8 cellular contexts compared by ENCODE assay signal in genomic region chr6:79630883-79631799, GRCh38. TPM values are rescaled to one million over a fixed set of nuclear protein-coding genes. Genes with fewer than 3 reads are reported as not detected.
DNase-seq lines count a peak whose midpoint lies in the region; ATAC-seq, FAIRE-seq and TF ChIP-seq lines count a peak whose summit lies in the region.

SH3BGRL2 (plus strand) TSS chr6:79631329; CDS start chr6:79631462, 133 bp downstream.

- RAD21 ChIA-PET in GM12878 (lab: Charles Lee; ENCODE audit: unreplicated experiment): no interaction called here

- DNase-seq in C1 segment of cervical spinal cord (lab: John Stamatoyannopoulos, UW) (peak in 13 of 14 donors; percentile 9 to 89 (median 42)), HUDEP-2 (lab: John Stamatoyannopoulos, UW; ENCODE audit: unreplicated experiment in 76 of 76) (peak in 45 of 76 experiments; percentile 6 to 65 (median 32)), RPMI7951 (ENCODE audit: low read depth) (peak; percentile 43), GM12878 (ENCODE audit: low read depth, low spot score) (no peak), right cardiac atrium (peak; percentile 79 to 88 (median 87))
- no peak for DNase-seq in activated effector memory CD4-positive, alpha-beta T cell treated with Interleukin-2 at 50 U/mL for 16 hours

- TF ChIP-seq POLR2A in GM12878 (IDR thresholded peaks at IDR 0.05; ENCODE audit: low read depth, low read length): no peak

- in situ Hi-C loops in GM12878 (cut with MboI): no loop called here

- H2AFZ ChIP-seq in GM12878 (ENCODE audit: control insufficient read depth, low read depth, low read length) (peak within 1 kb of the TSS; percentile 75), parathyroid adenoma (peak within 1 kb of the TSS; percentile 94)

- H3K4me2 ChIP-seq in GM12878 (ENCODE audit: control insufficient read depth, insufficient read depth) (peak within 1 kb of the TSS; percentile 72), parathyroid adenoma (ENCODE audit: low read length) (peak within 1 kb of the TSS; percentile 81)

- no peak for TF ChIP-seq EP300 in GM12878 (IDR thresholded peaks at IDR 0.05; ENCODE audit: borderline replicate concordance in 1 of 2, control insufficient read depth in 1 of 2, low read depth in 2 of 2, low read length in 2 of 2)

- no TSS peak for BruUV-seq in GM12878 (replicated peaks; lab: Mats Ljungman, UMichigan)

- H3K4me3 ChIP-seq in GM12878 (peak within 1 kb of the TSS; percentile 42), right cardiac atrium (ENCODE audit: low read length) (peak within 1 kb of the TSS; percentile 83), parathyroid adenoma (ENCODE audit: low read depth, low read length) (peak within 1 kb of the TSS; percentile 69)

- no peaks in the 10 kb centered on the region for H4K20me1 ChIP-seq in GM12878 (ENCODE audit: control insufficient read depth, insufficient read depth)

- POLR2A ChIA-PET in GM12878 (lab: Charles Lee): no interaction called here

- H3K36me3 ChIP-seq in GM12878 (ENCODE audit: control insufficient read depth in 2 of 2, insufficient read depth in 2 of 2, low read length in 1 of 2) (no peaks in the 10 kb centered on the region), parathyroid adenoma (ENCODE audit: control insufficient read depth, insufficient read depth, low read length) (no peaks in the 10 kb centered on the region)

- TF ChIP-seq CTCF in GM12878 (IDR thresholded peaks at IDR 0.05 in 2 of 3, conservative IDR thresholded peaks at IDR 0.05 in 1 of 3; ENCODE audit: control insufficient read depth in 2 of 3, extremely low read depth in 1 of 3, insufficient read depth in 1 of 3, low read depth in 3 of 3, low read length in 3 of 3): no peak
- no peak for TF ChIP-seq CTCF in parathyroid adenoma (IDR thresholded peaks at IDR 0.05)

- H3K9me3 ChIP-seq in GM12878 (replicated peaks; ENCODE audit: control insufficient read depth, insufficient read depth, low read length): no peaks in the 10 kb centered on the region
- H3K9me3 ChIP-seq in right cardiac atrium (ENCODE audit: control insufficient read depth, low read length): no peaks in the 10 kb centered on the region
- H3K9me3 ChIP-seq in parathyroid adenoma (ENCODE audit: control insufficient read depth, low read length): no peaks in the 10 kb centered on the region

- H3K27ac ChIP-seq in GM12878 (ENCODE audit: control insufficient read depth, insufficient read depth) (no peak within 1 kb of the TSS), right cardiac atrium (ENCODE audit: low read length) (peak within 1 kb of the TSS; percentile 46), parathyroid adenoma (peak within 1 kb of the TSS; percentile 70)

- ATAC-seq in GM19351 (IDR thresholded peaks at IDR 0.05; ENCODE audit: unreplicated experiment) (peak; percentile 50), GM12878 (peak; percentile 88), right cardiac atrium (peak; percentile 97 to 99)

- no peak within 1 kb of the TSS; the same call in 1 of the 2 replicates for H3K9ac ChIP-seq in GM12878 (ENCODE audit: control insufficient read depth, insufficient read depth, low read length)
- peak within 1 kb of the TSS; percentile 92 for H3K9ac ChIP-seq in parathyroid adenoma

- peaks cover 6 to 7% of the 10 kb centered on the region in 2 experiments for H3K27me3 ChIP-seq in GM12878 (replicated peaks in 1 of 2; ENCODE audit: control insufficient read depth in 2 of 2, insufficient read depth in 2 of 2, low read length in 1 of 2)
- no peaks in the 10 kb centered on the region for H3K27me3 ChIP-seq in right cardiac atrium (ENCODE audit: control insufficient read depth, insufficient read depth)
- no peaks in the 10 kb centered on the region for H3K27me3 ChIP-seq in parathyroid adenoma (ENCODE audit: control insufficient read depth, insufficient read depth, low read length)

- H3K4me1 ChIP-seq in GM12878 (ENCODE audit: control insufficient read depth, insufficient read depth, low read length) (peaks cover 5% of the 10 kb centered on the region; the same call in 1 of the 2 replicates), right cardiac atrium (ENCODE audit: control insufficient read depth, insufficient read depth, low read length) (no peaks in the 10 kb centered on the region), parathyroid adenoma (peaks cover 6% of the 10 kb centered on the region)

- intact Hi-C loops in GM12878 (cut with micrococcal nuclease; ENCODE audit: unreplicated experiment): no loop called here
- intact Hi-C loops in right cardiac atrium (cut with DNase I): no loop called here

- SMC1A ChIA-PET in GM12878 (lab: Charles Lee; ENCODE audit: uncharacterized antibody, unreplicated experiment): interaction anchor here (1.0 to 2.0 kb wide), 2 partner anchors 8 to 60 kb away, joined by 3 to 5 read pairs; no protein-coding TSS in a partner anchor

- 10% methylated on average over 47 of the region's 77 CpGs for WGBS in GM12878 (ENCODE audit: insufficient coverage, insufficient replicate concordance, low lambda C conversion rate, missing lambda C conversion rate)
- under 1% methylated on average over 76 of the region's 77 CpGs for WGBS in right cardiac atrium

- CTCF ChIA-PET in GM12878 (lab: Yijun Ruan, JAX): interaction anchor here (1.0 to 1.4 kb wide), 2 partner anchors 9 to 12 kb away, joined by 4 to 7 read pairs; no protein-coding TSS in a partner anchor

- no peak for TF ChIP-seq RAD21 in GM12878 (IDR thresholded peaks at IDR 0.05; ENCODE audit: insufficient read depth, low read depth, low read length)

- H3K79me2 ChIP-seq in GM12878 (ENCODE audit: control insufficient read depth, insufficient read depth, low read length) (no peaks in the 10 kb centered on the region), parathyroid adenoma (peaks cover 22% of the 10 kb centered on the region)

- FAIRE-seq in GM12878 (lab: Jason Lieb, UNC): no peak

TF ChIP-seq in GM12878, 131 proteins besides CTCF, POLR2A, EP300 and RAD21:
- TF ChIP-seq PAX8 (IDR thresholded peaks at IDR 0.05) (no peak), HCFC1 (IDR thresholded peaks at IDR 0.05; ENCODE audit: low read length) (peak; percentile 52), SIX5 (IDR thresholded peaks at IDR 0.05; ENCODE audit: low read depth, low read length, severe bottlenecking) (peak; percentile 74), IKZF1 (conservative IDR thresholded peaks at IDR 0.05) (0 out of 2 replicates have a peak, but pooled peaks have one; percentile 17), SREBF1 (IDR thresholded peaks at IDR 0.05; ENCODE audit: low read length) (no peak), SUZ12 (IDR thresholded peaks at IDR 0.05; ENCODE audit: unreplicated experiment) (peak; percentile 78), TCF12 (IDR thresholded peaks at IDR 0.05; ENCODE audit: low read depth, low read length) (no peak)
- TF ChIP-seq, protein P1, sequence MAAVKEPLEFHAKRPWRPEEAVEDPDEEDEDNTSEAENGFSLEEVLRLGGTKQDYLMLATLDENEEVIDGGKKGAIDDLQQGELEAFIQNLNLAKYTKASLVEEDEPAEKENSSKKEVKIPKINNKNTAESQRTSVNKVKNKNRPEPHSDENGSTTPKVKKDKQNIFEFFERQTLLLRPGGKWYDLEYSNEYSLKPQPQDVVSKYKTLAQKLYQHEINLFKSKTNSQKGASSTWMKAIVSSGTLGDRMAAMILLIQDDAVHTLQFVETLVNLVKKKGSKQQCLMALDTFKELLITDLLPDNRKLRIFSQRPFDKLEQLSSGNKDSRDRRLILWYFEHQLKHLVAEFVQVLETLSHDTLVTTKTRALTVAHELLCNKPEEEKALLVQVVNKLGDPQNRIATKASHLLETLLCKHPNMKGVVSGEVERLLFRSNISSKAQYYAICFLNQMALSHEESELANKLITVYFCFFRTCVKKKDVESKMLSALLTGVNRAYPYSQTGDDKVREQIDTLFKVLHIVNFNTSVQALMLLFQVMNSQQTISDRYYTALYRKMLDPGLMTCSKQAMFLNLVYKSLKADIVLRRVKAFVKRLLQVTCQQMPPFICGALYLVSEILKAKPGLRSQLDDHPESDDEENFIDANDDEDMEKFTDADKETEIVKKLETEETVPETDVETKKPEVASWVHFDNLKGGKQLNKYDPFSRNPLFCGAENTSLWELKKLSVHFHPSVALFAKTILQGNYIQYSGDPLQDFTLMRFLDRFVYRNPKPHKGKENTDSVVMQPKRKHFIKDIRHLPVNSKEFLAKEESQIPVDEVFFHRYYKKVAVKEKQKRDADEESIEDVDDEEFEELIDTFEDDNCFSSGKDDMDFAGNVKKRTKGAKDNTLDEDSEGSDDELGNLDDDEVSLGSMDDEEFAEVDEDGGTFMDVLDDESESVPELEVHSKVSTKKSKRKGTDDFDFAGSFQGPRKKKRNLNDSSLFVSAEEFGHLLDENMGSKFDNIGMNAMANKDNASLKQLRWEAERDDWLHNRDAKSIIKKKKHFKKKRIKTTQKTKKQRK (IDR thresholded peaks at IDR 0.05; ENCODE audit: low read depth, low read length): no peak

RNA-seq across cellular contexts. Expression of gene SH3BGRL2, which starts in this region (rescaled TPM):
- 0.36 and 0.59 TPM in 2 replicates for total RNA-seq in RPMI7951 (2014; rRNA removed; shearing (Covaris generic))
- total RNA-seq in GM12878 (2013; cell fraction: nucleolus; rRNA removed): 0.95 and 1.1 TPM in 2 replicates
- total RNA-seq in GM12878 (2014; rRNA removed) (0.23 and 0.38 TPM in 2 replicates), GM12878 (2014; rRNA removed; fragmentation: Illumina TruSeq; extraction: Trizol) (0.14 and 0.18 TPM in 2 replicates), GM12878 (2021) (0.33 and 0.35 TPM in 2 replicates), right cardiac atrium (1 to 10 TPM; 7.1 to 8.7 (median 8.5) TPM)
- polyA plus RNA-seq in GM12878 (2011; ENCODE audit: low read depth): 0.12 TPM
- polyA plus RNA-seq in GM12878 (2011; rRNA removed) (0.10 TPM in 2 replicates), GM12878 (2014; fragmentation: Illumina TruSeq; extraction: Trizol) (0.16 and 0.21 TPM in 2 replicates), GM12878 (2014; fragmentation: Nextera tagmentation; extraction: Ambion mirVana) (under 1 TPM; 0.03 to 0.07 TPM), GM12878 (2014; rRNA removed) (0.20 TPM in 2 replicates), GM12878 (2016; fragmentation: Nextera tagmentation; extraction: Ambion mirVana) (under 1 TPM; 0.24 to 0.37 TPM), right cardiac atrium (5.9 TPM)
- polyA plus RNA-seq in GM12878 (2011; cell fraction: cytosol; rRNA removed): 0.03 and 0.04 TPM in 2 replicates
- 0.04 and 0.10 TPM in 2 replicates for polyA plus RNA-seq in GM12878 (2011; cell fraction: nucleus; rRNA removed)
- polyA plus RNA-seq in GM12878 (2012): 0.09 and 0.15 TPM in 2 replicates
- 0.10 TPM in 1 of 2 replicates, not detected in the other for polyA minus RNA-seq in GM12878 (2011; rRNA and poly(A)+ RNA removed)
- polyA minus RNA-seq in GM12878 (2011; cell fraction: cytosol; rRNA and poly(A)+ RNA removed): not detected in 2 replicates
- 0.10 TPM in 1 of 2 replicates, not detected in the other for polyA minus RNA-seq in GM12878 (2011; cell fraction: nucleus; rRNA and poly(A)+ RNA removed)

Comparison
In these comparisons a context has a peak if more than half of its experiments do, and no peak if none do; other contexts are left out.
1. Peak in DNase-seq in RPMI7951; RNA of the gene not detected or under 1 TPM.
2. DNase-seq: peak in C1 segment of cervical spinal cord (13 of 14), HUDEP-2 (45 of 76) and right cardiac atrium (3 of 3); none in GM12878 (single experiment) and activated effector memory CD4-positive, alpha-beta T cell treated with Interleukin-2 at 50 U/mL for 16 hours (single experiment).
3. Peak in every context shown above with its lines, with median percentiles within 50 percentile points of each other: ATAC-seq and H3K4me3 ChIP-seq.